9 cellular contexts compared by ENCODE assay signal in genomic region chr18:70337139-70337972, GRCh38. TPM values are rescaled to one million over a fixed set of nuclear protein-coding genes. Genes with fewer than 3 reads are reported as not detected.
DNase-seq lines count a peak whose midpoint lies in the region; ATAC-seq, FAIRE-seq and TF ChIP-seq lines count a peak whose summit lies in the region.
"Had no signal": no experiment of that assay in that cellular context is flagged by ENCODE, and none has a peak within 500 bp of the region (broad histone marks: within the 10 kb centered on the region; RNA-seq: fewer than 3 reads in every experiment).

No MANE protein-coding gene starts in this region.

- no peak overlapping the region for H3K27ac ChIP-seq in GM23338 (ENCODE audit: low read depth)
- H3K27ac ChIP-seq: breast epithelium had no signal

- H3K36me3 Mint-ChIP-seq in GM23338 (ENCODE audit: low read depth) = peaks cover 25% of the 10 kb centered on the region

- H3K9me2 ChIP-seq in GM23338 (ENCODE audit: insufficient read depth) = 0 out of 2 replicates have a peak, but pooled peaks cover 4% of the 10 kb centered on the region

- no peaks in the 10 kb centered on the region for H3F3A ChIP-seq in GM23338 (replicated peaks; ENCODE audit: low read depth)

- H3K4me2 ChIP-seq in GM23338 = no peak overlapping the region

- no peaks in the 10 kb centered on the region for H3K36me3 ChIP-seq in GM23338 (ENCODE audit: insufficient read depth)
- H3K36me3 ChIP-seq: breast epithelium had no signal

- TF ChIP-seq CTCF in GM23338 (conservative IDR thresholded peaks at IDR 0.05; ENCODE audit: low read depth in 2 of 2) (no peak), fibroblast of the aortic adventitia (IDR thresholded peaks at IDR 0.05; ENCODE audit: insufficient read depth, low read length) (no peak)

- H3K27me3 Mint-ChIP-seq in GM23338 (ENCODE audit: insufficient read depth, low read depth, poor library complexity) = peaks cover 5% of the 10 kb centered on the region

- no peaks in the 10 kb centered on the region for H3K79me2 ChIP-seq in GM23338 (replicated peaks; ENCODE audit: insufficient read depth)

- peak overlapping the region; percentile 96 for H3K27ac Mint-ChIP-seq in GM23338

- H4K20me1 ChIP-seq in GM23338 (replicated peaks; ENCODE audit: insufficient read depth) = no peaks in the 10 kb centered on the region

- DNase-seq in GM23338 (ENCODE audit: low spot score) (peak; percentile 43), RCC 7860 (ENCODE audit: low spot score) (peak; percentile 73), fibroblast of the aortic adventitia (ENCODE audit: low read depth) (peak; percentile 86), skeletal muscle cell (ENCODE audit: low read depth) (peak; percentile 66), NCI-H345 treated with DMSO at 0.1 percent for 48 hours (lab: John Stamatoyannopoulos, UW; ENCODE audit: unreplicated experiment) (no peak), NCI-H1436 (lab: John Stamatoyannopoulos, UW) (no peak), C1 segment of cervical spinal cord (lab: John Stamatoyannopoulos, UW) (no peak)

- H3K9me3 Mint-ChIP-seq in GM23338 = peaks cover 14% of the 10 kb centered on the region; the same call in 2 of the 3 replicates

- peaks cover 12% of the 10 kb centered on the region for H3K4me1 Mint-ChIP-seq in GM23338

- no peak overlapping the region for H3K4me3 ChIP-seq in GM23338
- H3K4me3 ChIP-seq in fibroblast of the aortic adventitia (ENCODE audit: low read depth, low read length) = no peak overlapping the region
- no peak overlapping the region for H3K4me3 ChIP-seq in skeletal muscle cell (ENCODE audit: low read depth, low read length)
- H3K4me3 ChIP-seq: breast epithelium had no signal

- no peak overlapping the region for H3K4me3 Mint-ChIP-seq in GM23338

- H3K4me1 ChIP-seq in GM23338 (ENCODE audit: insufficient read depth) = 0 out of 2 replicates have a peak, but pooled peaks cover 10% of the 10 kb centered on the region
- H3K4me1 ChIP-seq: breast epithelium had no signal

- no peaks in the 10 kb centered on the region for H3K27me3 ChIP-seq in GM23338 (ENCODE audit: insufficient read depth)
- H3K27me3 ChIP-seq: breast epithelium had no signal

- ATAC-seq in GM23338 = peak; percentile 92
- no peak for ATAC-seq in GM18867 (IDR thresholded peaks at IDR 0.05; ENCODE audit: unreplicated experiment)

- peak; percentile 93 for FAIRE-seq in RCC 7860 (lab: Jason Lieb, UNC)

- no peak overlapping the region for H2AFZ ChIP-seq in GM23338

TF ChIP-seq in GM23338, 12 proteins besides CTCF, POLR2A, EP300 and RAD21:
- TF ChIP-seq ZNF114 (CRISPR knock-in tag; IDR thresholded peaks at IDR 0.05) (no peak), CREB1 (CRISPR knock-in tag; IDR thresholded peaks at IDR 0.05; ENCODE audit: low read depth) (no peak), ZNF331 (CRISPR knock-in tag; IDR thresholded peaks at IDR 0.05; ENCODE audit: low read depth) (no peak), POLR2AphosphoS5 (IDR thresholded peaks at IDR 0.05; ENCODE audit: low read depth) (no peak)
- TF ChIP-seq, protein P1, sequence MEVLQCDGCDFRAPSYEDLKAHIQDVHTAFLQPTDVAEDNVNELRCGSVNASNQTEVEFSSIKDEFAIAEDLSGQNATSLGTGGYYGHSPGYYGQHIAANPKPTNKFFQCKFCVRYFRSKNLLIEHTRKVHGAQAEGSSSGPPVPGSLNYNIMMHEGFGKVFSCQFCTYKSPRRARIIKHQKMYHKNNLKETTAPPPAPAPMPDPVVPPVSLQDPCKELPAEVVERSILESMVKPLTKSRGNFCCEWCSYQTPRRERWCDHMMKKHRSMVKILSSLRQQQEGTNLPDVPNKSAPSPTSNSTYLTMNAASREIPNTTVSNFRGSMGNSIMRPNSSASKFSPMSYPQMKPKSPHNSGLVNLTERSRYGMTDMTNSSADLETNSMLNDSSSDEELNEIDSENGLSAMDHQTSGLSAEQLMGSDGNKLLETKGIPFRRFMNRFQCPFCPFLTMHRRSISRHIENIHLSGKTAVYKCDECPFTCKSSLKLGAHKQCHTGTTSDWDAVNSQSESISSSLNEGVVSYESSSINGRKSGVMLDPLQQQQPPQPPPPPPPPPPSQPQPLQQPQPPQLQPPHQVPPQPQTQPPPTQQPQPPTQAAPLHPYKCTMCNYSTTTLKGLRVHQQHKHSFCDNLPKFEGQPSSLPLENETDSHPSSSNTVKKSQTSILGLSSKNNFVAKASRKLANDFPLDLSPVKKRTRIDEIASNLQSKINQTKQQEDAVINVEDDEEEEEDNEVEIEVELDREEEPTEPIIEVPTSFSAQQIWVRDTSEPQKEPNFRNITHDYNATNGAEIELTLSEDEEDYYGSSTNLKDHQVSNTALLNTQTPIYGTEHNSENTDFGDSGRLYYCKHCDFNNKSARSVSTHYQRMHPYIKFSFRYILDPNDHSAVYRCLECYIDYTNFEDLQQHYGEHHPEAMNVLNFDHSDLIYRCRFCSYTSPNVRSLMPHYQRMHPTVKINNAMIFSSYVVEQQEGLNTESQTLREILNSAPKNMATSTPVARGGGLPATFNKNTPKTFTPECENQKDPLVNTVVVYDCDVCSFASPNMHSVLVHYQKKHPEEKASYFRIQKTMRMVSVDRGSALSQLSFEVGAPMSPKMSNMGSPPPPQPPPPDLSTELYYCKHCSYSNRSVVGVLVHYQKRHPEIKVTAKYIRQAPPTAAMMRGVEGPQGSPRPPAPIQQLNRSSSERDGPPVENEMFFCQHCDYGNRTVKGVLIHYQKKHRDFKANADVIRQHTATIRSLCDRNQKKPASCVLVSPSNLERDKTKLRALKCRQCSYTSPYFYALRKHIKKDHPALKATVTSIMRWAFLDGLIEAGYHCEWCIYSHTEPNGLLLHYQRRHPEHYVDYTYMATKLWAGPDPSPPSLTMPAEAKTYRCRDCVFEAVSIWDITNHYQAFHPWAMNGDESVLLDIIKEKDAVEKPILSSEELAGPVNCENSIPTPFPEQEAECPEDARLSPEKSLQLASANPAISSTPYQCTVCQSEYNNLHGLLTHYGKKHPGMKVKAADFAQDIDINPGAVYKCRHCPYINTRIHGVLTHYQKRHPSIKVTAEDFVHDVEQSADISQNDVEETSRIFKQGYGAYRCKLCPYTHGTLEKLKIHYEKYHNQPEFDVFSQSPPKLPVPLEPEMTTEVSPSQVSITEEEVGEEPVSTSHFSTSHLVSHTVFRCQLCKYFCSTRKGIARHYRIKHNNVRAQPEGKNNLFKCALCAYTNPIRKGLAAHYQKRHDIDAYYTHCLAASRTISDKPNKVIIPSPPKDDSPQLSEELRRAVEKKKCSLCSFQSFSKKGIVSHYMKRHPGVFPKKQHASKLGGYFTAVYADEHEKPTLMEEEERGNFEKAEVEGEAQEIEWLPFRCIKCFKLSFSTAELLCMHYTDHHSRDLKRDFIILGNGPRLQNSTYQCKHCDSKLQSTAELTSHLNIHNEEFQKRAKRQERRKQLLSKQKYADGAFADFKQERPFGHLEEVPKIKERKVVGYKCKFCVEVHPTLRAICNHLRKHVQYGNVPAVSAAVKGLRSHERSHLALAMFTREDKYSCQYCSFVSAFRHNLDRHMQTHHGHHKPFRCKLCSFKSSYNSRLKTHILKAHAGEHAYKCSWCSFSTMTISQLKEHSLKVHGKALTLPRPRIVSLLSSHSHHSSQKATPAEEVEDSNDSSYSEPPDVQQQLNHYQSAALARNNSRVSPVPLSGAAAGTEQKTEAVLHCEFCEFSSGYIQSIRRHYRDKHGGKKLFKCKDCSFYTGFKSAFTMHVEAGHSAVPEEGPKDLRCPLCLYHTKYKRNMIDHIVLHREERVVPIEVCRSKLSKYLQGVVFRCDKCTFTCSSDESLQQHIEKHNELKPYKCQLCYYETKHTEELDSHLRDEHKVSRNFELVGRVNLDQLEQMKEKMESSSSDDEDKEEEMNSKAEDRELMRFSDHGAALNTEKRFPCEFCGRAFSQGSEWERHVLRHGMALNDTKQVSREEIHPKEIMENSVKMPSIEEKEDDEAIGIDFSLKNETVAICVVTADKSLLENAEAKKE (CRISPR knock-in tag; IDR thresholded peaks at IDR 0.05) = no peak

RNA-seq across cellular contexts. Expression of gene SOCS6, which starts 48.5 kb away (rescaled TPM):
- total RNA-seq in GM23338 (2014; rRNA removed; shearing (Covaris generic)) = 12.4 and 13.3 TPM in 2 replicates
- polyA plus RNA-seq in GM23338 (2016; fragmentation: Nextera tagmentation; extraction: Ambion mirVana) = 4.4 and 4.6 TPM in 2 replicates
- total RNA-seq in fibroblast of the aortic adventitia (ENCODE audit: low replicate concordance) = 26.2 and 36.7 TPM in 2 replicates

Comparison
In these comparisons a context has a peak if more than half of its experiments do, and no peak if none do; other contexts are left out.
1. DNase-seq: peak in GM23338 (single experiment), RCC 7860 (single experiment), fibroblast of the aortic adventitia (single experiment) and skeletal muscle cell (single experiment); none in NCI-H345 treated with DMSO at 0.1 percent for 48 hours (single experiment), NCI-H1436 (single experiment) and C1 segment of cervical spinal cord (0 of 14).